In genomic region chr12:130013771-130014484, GRCh38 we compare ENCODE assay signal across 8 cellular contexts.
DNase-seq lines count a peak whose midpoint lies in the region; ATAC-seq and TF ChIP-seq lines count a peak whose summit lies in the region.

No MANE protein-coding gene starts in this region.

- H3K27ac Mint-ChIP-seq in stimulated activated naive CD8-positive, alpha-beta T cell treated with anti-CD3 and anti-CD28 coated beads, Interleukin-15, amount 100 ng/mL, for 72 hours = no peak overlapping the region

- peaks cover 0 to 34% (median 21%) of the 10 kb centered on the region in 10 experiments; a peak in 13 of 20 replicates for H3K4me1 ChIP-seq in BLaER1 treated with 17β-estradiol and CSF1 and Interleukin-3, amounts not matched to agents 10 nM and 100 nM
- H3K4me1 ChIP-seq in colonic mucosa (no peaks in the 10 kb centered on the region), lower lobe of right lung (no peaks in the 10 kb centered on the region)

- TF ChIP-seq CTCF in colonic mucosa (IDR thresholded peaks at IDR 0.05) (peak; percentile 48), lower lobe of right lung (IDR thresholded peaks at IDR 0.05) (peak; percentile 65)

- peaks cover 0 to 11% (median 8%) of the 10 kb centered on the region in 11 experiments; a peak in 9 of 22 replicates for H3K27me3 ChIP-seq in BLaER1 treated with 17β-estradiol and CSF1 and Interleukin-3, amounts not matched to agents 10 nM and 100 nM
- H3K27me3 ChIP-seq in colonic mucosa (no peaks in the 10 kb centered on the region), lower lobe of right lung (ENCODE audit: low read depth) (peaks cover 43% of the 10 kb centered on the region)

- intact Hi-C loops in colonic mucosa (cut with DNase I) (loop anchor here (10.0 kb wide), 1 partner anchor 1749 kb away; the partner anchor contains the start of gene TMEM132C), lower lobe of right lung (cut with DNase I) (no loop called here)

- H3K36me3 ChIP-seq in BLaER1 treated with 17β-estradiol and CSF1 and Interleukin-3, amounts not matched to agents 10 nM and 100 nM = no peaks in the 10 kb centered on the region
- H3K36me3 ChIP-seq in colonic mucosa = no peaks in the 10 kb centered on the region
- no peaks in the 10 kb centered on the region for H3K36me3 ChIP-seq in lower lobe of right lung

- H3K27ac ChIP-seq in BLaER1 treated with 17β-estradiol and CSF1 and Interleukin-3, amounts not matched to agents 10 nM and 100 nM = no peak overlapping the region
- H3K27ac ChIP-seq in colonic mucosa (no peak overlapping the region), lower lobe of right lung (no peak overlapping the region)

- peaks cover 8% of the 10 kb centered on the region for H3K27me3 Mint-ChIP-seq in stimulated activated naive CD8-positive, alpha-beta T cell treated with anti-CD3 and anti-CD28 coated beads, Interleukin-15, amount 100 ng/mL, for 72 hours

- peak; percentile 65 to 80 for ATAC-seq in lower lobe of right lung
- ATAC-seq in stimulated activated naive CD8-positive, alpha-beta T cell treated with anti-CD3 and anti-CD28 coated beads, Interleukin-15, amount 100 ng/mL, for 72 hours = peak; percentile 71
- ATAC-seq in activated CD4-positive, CD25-positive, alpha-beta regulatory T cell treated with anti-CD3 and anti-CD28 coated beads, Interleukin-2, amount 50 U/mL, for 24 hours = no peak

- H4K20me1 ChIP-seq in BLaER1 treated with 17β-estradiol and CSF1 and Interleukin-3, amounts not matched to agents 10 nM and 100 nM = no peaks in the 10 kb centered on the region

- H3K4me3 ChIP-seq in BLaER1 treated with 17β-estradiol and CSF1 and Interleukin-3, amounts not matched to agents 10 nM and 100 nM = no peak overlapping the region
- H3K4me3 ChIP-seq in colonic mucosa (no peak overlapping the region), lower lobe of right lung (no peak overlapping the region)

- DNase-seq in GM19238 (ENCODE audit: insufficient read length, low spot score) = peak; percentile 36
- peak; percentile 15 for DNase-seq in KG1 (lab: John Stamatoyannopoulos, UW)
- DNase-seq in SHP77 treated with DMSO at 0.1 percent for 48 hours (lab: John Stamatoyannopoulos, UW) = peak; percentile 55
- peak; percentile 45 for DNase-seq in colonic mucosa
- no peak for DNase-seq in lower lobe of right lung
- DNase-seq in stimulated activated naive CD8-positive, alpha-beta T cell treated with anti-CD3 and anti-CD28 coated beads, Interleukin-15, amount 100 ng/mL, for 72 hours = peak; percentile 44 to 51

- H3K9me3 Mint-ChIP-seq in stimulated activated naive CD8-positive, alpha-beta T cell treated with anti-CD3 and anti-CD28 coated beads, Interleukin-15, amount 100 ng/mL, for 72 hours = no peaks in the 10 kb centered on the region

- H3K4me2 ChIP-seq in BLaER1 treated with 17β-estradiol and CSF1 and Interleukin-3, amounts not matched to agents 10 nM and 100 nM = peak overlapping the region in 9 of 11 experiments; percentile 25 to 78 (median 44); a peak in 11 of 22 replicates

- no peak overlapping the region for H3K4me3 Mint-ChIP-seq in stimulated activated naive CD8-positive, alpha-beta T cell treated with anti-CD3 and anti-CD28 coated beads, Interleukin-15, amount 100 ng/mL, for 72 hours

- H3K9ac ChIP-seq in BLaER1 treated with 17β-estradiol and CSF1 and Interleukin-3, amounts not matched to agents 10 nM and 100 nM = no peak overlapping the region
- H3K9ac ChIP-seq in colonic mucosa (ENCODE audit: low read depth in 2 of 2, low read length in 2 of 2) = no peak overlapping the region

- H3K9me3 ChIP-seq in BLaER1 treated with 17β-estradiol and CSF1 and Interleukin-3, amounts not matched to agents 10 nM and 100 nM (replicated peaks in 1 of 11) = no peaks in the 10 kb centered on the region
- H3K9me3 ChIP-seq in colonic mucosa (no peaks in the 10 kb centered on the region), lower lobe of right lung (no peaks in the 10 kb centered on the region)

- H3K4me1 Mint-ChIP-seq in stimulated activated naive CD8-positive, alpha-beta T cell treated with anti-CD3 and anti-CD28 coated beads, Interleukin-15, amount 100 ng/mL, for 72 hours = no peaks in the 10 kb centered on the region

Comparison
In these comparisons a context has a peak if more than half of its experiments do, and no peak if none do; other contexts are left out.
1. ATAC-seq: peak in lower lobe of right lung (2 of 2) and stimulated activated naive CD8-positive, alpha-beta T cell treated with anti-CD3 and anti-CD28 coated beads, Interleukin-15, amount 100 ng/mL, for 72 hours (single experiment); none in activated CD4-positive, CD25-positive, alpha-beta regulatory T cell treated with anti-CD3 and anti-CD28 coated beads, Interleukin-2, amount 50 U/mL, for 24 hours (0 of 2).